10 cellular contexts compared by ENCODE assay signal in the genomic region with DNA sequence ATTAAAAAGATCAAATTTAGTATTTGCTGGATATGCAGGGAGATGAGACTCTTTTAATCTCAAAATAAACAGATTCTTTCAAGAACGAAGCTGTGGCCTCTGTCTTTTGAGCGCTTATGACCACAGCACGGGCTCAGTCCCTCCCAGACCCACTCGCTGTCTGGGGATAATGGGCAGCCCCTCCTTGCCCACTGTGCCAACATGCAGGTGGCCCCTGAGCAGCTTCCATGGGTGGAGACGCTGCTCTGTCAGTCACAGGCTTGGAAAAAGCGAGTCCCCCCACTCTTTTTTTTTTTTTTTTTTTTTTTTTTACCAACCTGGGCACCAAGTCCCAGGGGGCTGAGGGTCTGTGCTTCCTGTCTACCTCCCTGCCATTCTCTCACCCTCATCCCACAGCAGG.
DNase-seq lines count a peak whose midpoint lies in the region; ATAC-seq and TF ChIP-seq lines count a peak whose summit lies in the region.
"Had no signal": no experiment of that assay in that cellular context is flagged by ENCODE, and none has a peak within 500 bp of the region (broad histone marks: within the 10 kb centered on the region; RNA-seq: fewer than 3 reads in every experiment).

No MANE protein-coding gene starts in this region.

- no peaks in the 10 kb centered on the region for H4K20me1 ChIP-seq in PC-3 (ENCODE audit: low read length)

- no peaks in the 10 kb centered on the region for H3F3A ChIP-seq in PC-3 (ENCODE audit: low read length, unreplicated experiment)

- intact Hi-C loops in PC-3 (cut with micrococcal nuclease), result no loop called here
- intact Hi-C loops in adrenal gland (cut with DNase I), result no loop called here
- intact Hi-C loops in right lobe of liver (cut with DNase I), result no loop called here

- H3K36me3 ChIP-seq in PC-3 (ENCODE audit: low read depth, low read length) (no peaks in the 10 kb centered on the region), adrenal gland (replicated peaks in 1 of 2) (no peaks in the 10 kb centered on the region), right lobe of liver (no peaks in the 10 kb centered on the region), thoracic aorta (no peaks in the 10 kb centered on the region)

- H3K4me3 ChIP-seq in PC-3 (ENCODE audit: low read length) (no peak overlapping the region), adrenal gland (no peak overlapping the region), right lobe of liver (no peak overlapping the region), thoracic aorta (no peak overlapping the region)

- H3K79me2 ChIP-seq in PC-3 (ENCODE audit: low read length), result no peaks in the 10 kb centered on the region

- no peaks in the 10 kb centered on the region for H3K9me3 ChIP-seq in PC-3 (ENCODE audit: low read length)
- H3K9me3 ChIP-seq in adrenal gland (replicated peaks in 1 of 3), result no peaks in the 10 kb centered on the region
- no peaks in the 10 kb centered on the region for H3K9me3 ChIP-seq in right lobe of liver
- H3K9me3 ChIP-seq in thoracic aorta, result no peaks in the 10 kb centered on the region

- no peak for TF ChIP-seq CTCF in PC-3 (conservative IDR thresholded peaks at IDR 0.05; ENCODE audit: low read depth, low read length)
- TF ChIP-seq CTCF in adrenal gland (IDR thresholded peaks at IDR 0.05), result no peak
- no peak for TF ChIP-seq CTCF in right lobe of liver (IDR thresholded peaks at IDR 0.05)
- TF ChIP-seq CTCF in thoracic aorta (IDR thresholded peaks at IDR 0.05), result no peak

- H3K27me3 ChIP-seq in PC-3 (ENCODE audit: low read length) (no peaks in the 10 kb centered on the region), adrenal gland (no peaks in the 10 kb centered on the region), right lobe of liver (no peaks in the 10 kb centered on the region), thoracic aorta (replicated peaks; ENCODE audit: insufficient read depth) (no peaks in the 10 kb centered on the region)

- no peaks in the 10 kb centered on the region for H3K9me2 ChIP-seq in PC-3 (replicated peaks; ENCODE audit: low read length)

- no TSS peak for BruUV-seq in PC-3 (replicated peaks; lab: Mats Ljungman, UMichigan)

- H3K9ac ChIP-seq in PC-3 (ENCODE audit: low read length), result 0 out of 2 replicates have a peak overlapping the region, but pooled peaks have one; percentile 16

- no peak overlapping the region for H2AFZ ChIP-seq in PC-3 (ENCODE audit: low read length)

- H3K4me1 ChIP-seq in PC-3 (ENCODE audit: insufficient read depth, low read length), result peaks cover 13% of the 10 kb centered on the region
- H3K4me1 ChIP-seq in adrenal gland (replicated peaks in 1 of 2), result peaks cover 0 to 14% of the 10 kb centered on the region in 2 donors
- H3K4me1 ChIP-seq in right lobe of liver, result peaks cover 0 to 10% (median 4%) of the 10 kb centered on the region in 4 donors
- peaks cover 5 to 33% of the 10 kb centered on the region in 2 donors for H3K4me1 ChIP-seq in thoracic aorta (ENCODE audit: control insufficient read depth in 1 of 2, low read depth in 2 of 2)

- TF ChIP-seq POLR2A in adrenal gland (IDR thresholded peaks at IDR 0.05) (no peak), right lobe of liver (IDR thresholded peaks at IDR 0.05) (no peak)

- H3K27ac ChIP-seq in PC-3 (ENCODE audit: low read length) (peak overlapping the region; percentile 53), adrenal gland (peak overlapping the region in 3 of 5 donors; percentile 19 to 91 (median 81)), right lobe of liver (peak overlapping the region in 2 of 3 donors; percentile 37 to 81), thoracic aorta (peak overlapping the region; percentile 61 to 68)

- DNase-seq in PC-3, result no peak
- DNase-seq in adrenal gland, result no peak
- no peak for DNase-seq in right lobe of liver
- DNase-seq in thoracic aorta (ENCODE audit: low spot score), result no peak
- DNase-seq: activated T-cell treated with anti-CD3 and anti-CD28 coated beads, Interleukin-2, amount 50 U/mL, for 48 hours; effector memory CD8-positive, alpha-beta T cell; NCI-H2227 treated with DMSO at 0.1 percent for 48 hours had no signal

- ATAC-seq in PC-3, result no peak
- no peak for ATAC-seq in right lobe of liver
- ATAC-seq in thoracic aorta (ENCODE audit: insufficient number of reproducible peaks, low FRiP score, low read depth), result no peak
- ATAC-seq in GM18861 (IDR thresholded peaks at IDR 0.05; ENCODE audit: unreplicated experiment), result no peak
- ATAC-seq in HG03135 (IDR thresholded peaks at IDR 0.05; ENCODE audit: unreplicated experiment), result no peak
- ATAC-seq in HG03571 (IDR thresholded peaks at IDR 0.05; ENCODE audit: unreplicated experiment), result no peak
- ATAC-seq: effector memory CD8-positive, alpha-beta T cell had no signal

- no peak overlapping the region for H3K4me2 ChIP-seq in PC-3 (ENCODE audit: low read length)

- POLR2A ChIA-PET in PC-3 (lab: Charles Lee; ENCODE audit: unreplicated experiment), result no interaction called here

- CTCF ChIA-PET in PC-3 (lab: Charles Lee), result no interaction called here

- WGBS in adrenal gland, 4 donors, result 76 to 88% (median 82%) methylated on average over 6 of the region's 6 CpGs
- 50% methylated on average over 3 of the region's 6 CpGs for WGBS in right lobe of liver (ENCODE audit: insufficient coverage, low coverage, low lambda C conversion rate, missing lambda C conversion rate)
